18 cellular contexts compared by ENCODE assay signal in genomic region chr19:33685541-33685940, GRCh38.
DNase-seq lines count a peak whose midpoint lies in the region; ATAC-seq and TF ChIP-seq lines count a peak whose summit lies in the region.
"Had no signal": no experiment of that assay in that cellular context is flagged by ENCODE, and none has a peak within 500 bp of the region (broad histone marks: within the 10 kb centered on the region; RNA-seq: fewer than 3 reads in every experiment).

No MANE protein-coding gene starts in this region.

- H3K4me3 ChIP-seq in upper lobe of right lung = no peak overlapping the region
- H3K4me3 ChIP-seq in esophagus squamous epithelium = no peak overlapping the region
- H3K4me3 ChIP-seq: GM23248, stomach had no signal

- H3K9me3 ChIP-seq in upper lobe of right lung (no peaks in the 10 kb centered on the region), esophagus squamous epithelium (no peaks in the 10 kb centered on the region)
- H3K9me3 ChIP-seq: stomach had no signal

- peak; percentile 30 for DNase-seq in Right ventricle myocardium inferior (ENCODE audit: missing footprints)
- no peak for DNase-seq in left cardiac atrium
- peak; percentile 56 for DNase-seq in SK-N-DZ (ENCODE audit: low spot score)
- DNase-seq in mesenteric fat pad (ENCODE audit: low spot score) = peak; percentile 72
- DNase-seq in upper lobe of right lung = peak; percentile 43
- DNase-seq in esophagus squamous epithelium (lab: John Stamatoyannopoulos, UW) = no peak
- no peak for DNase-seq in NCI-H187 treated with DMSO at 0.1 percent for 48 hours (lab: John Stamatoyannopoulos, UW)
- no peak for DNase-seq in AG08396 (ENCODE audit: low spot score)
- DNase-seq: activated CD4-positive, alpha-beta T cell treated with anti-CD3 and anti-CD28 coated beads, Interleukin-2, amount 10 ng/mL, durations not matched to agents 24 days and 14 days; GM23248; NCI-H1105; NCI-H2081; NCI-H446; stomach; T-cell had no signal

- no peak for TF ChIP-seq CTCF in upper lobe of right lung (IDR thresholded peaks at IDR 0.05)
- TF ChIP-seq CTCF in esophagus squamous epithelium (IDR thresholded peaks at IDR 0.05) = no peak

- intact Hi-C loops in Right ventricle myocardium inferior (cut with DNase I) (no loop called here), left cardiac atrium (cut with DNase I) (no loop called here), upper lobe of right lung (cut with DNase I) (no loop called here), esophagus squamous epithelium (cut with DNase I) (no loop called here)

- H3K4me1 ChIP-seq in upper lobe of right lung (no peaks in the 10 kb centered on the region), esophagus squamous epithelium (peaks cover 0 to 6% (median 0%) of the 10 kb centered on the region in 3 donors)
- H3K4me1 ChIP-seq: stomach had no signal

- H3K27me3 ChIP-seq in upper lobe of right lung (peaks cover 40% of the 10 kb centered on the region), esophagus squamous epithelium (peaks cover 0 to 88% (median 2%) of the 10 kb centered on the region in 4 donors)

- H3K36me3 ChIP-seq in upper lobe of right lung (no peaks in the 10 kb centered on the region), esophagus squamous epithelium (no peaks in the 10 kb centered on the region)
- H3K36me3 ChIP-seq: stomach had no signal

- 77 to 86% methylated on average over 5 to 6 of the region's 6 CpGs for WGBS in esophagus squamous epithelium, 2 donors

- no peak for TF ChIP-seq POLR2A in esophagus squamous epithelium (IDR thresholded peaks at IDR 0.05)

- ATAC-seq in Right ventricle myocardium inferior = no peak
- ATAC-seq in left cardiac atrium = no peak
- no peak for ATAC-seq in upper lobe of right lung
- ATAC-seq: activated T-helper 17 cell treated with anti-CD3 and anti-CD28 coated beads, Interleukin-2, amount 50 U/mL, for 72 hours; T-cell had no signal

- H3K27ac ChIP-seq in upper lobe of right lung (no peak overlapping the region), esophagus squamous epithelium (no peak overlapping the region)
- H3K27ac ChIP-seq: C4-2B, GM23248, RWPE1, stomach had no signal

Comparison
In these comparisons a context has a peak if more than half of its experiments do, and no peak if none do; other contexts are left out.
1. DNase-seq: peak in Right ventricle myocardium inferior (single experiment), SK-N-DZ (single experiment), mesenteric fat pad (single experiment) and upper lobe of right lung (single experiment); none in left cardiac atrium (single experiment), esophagus squamous epithelium (single experiment), NCI-H187 treated with DMSO at 0.1 percent for 48 hours (single experiment) and AG08396 (single experiment).